Comparison of ENCODE assay signal across 14 cellular contexts in the genomic region with DNA sequence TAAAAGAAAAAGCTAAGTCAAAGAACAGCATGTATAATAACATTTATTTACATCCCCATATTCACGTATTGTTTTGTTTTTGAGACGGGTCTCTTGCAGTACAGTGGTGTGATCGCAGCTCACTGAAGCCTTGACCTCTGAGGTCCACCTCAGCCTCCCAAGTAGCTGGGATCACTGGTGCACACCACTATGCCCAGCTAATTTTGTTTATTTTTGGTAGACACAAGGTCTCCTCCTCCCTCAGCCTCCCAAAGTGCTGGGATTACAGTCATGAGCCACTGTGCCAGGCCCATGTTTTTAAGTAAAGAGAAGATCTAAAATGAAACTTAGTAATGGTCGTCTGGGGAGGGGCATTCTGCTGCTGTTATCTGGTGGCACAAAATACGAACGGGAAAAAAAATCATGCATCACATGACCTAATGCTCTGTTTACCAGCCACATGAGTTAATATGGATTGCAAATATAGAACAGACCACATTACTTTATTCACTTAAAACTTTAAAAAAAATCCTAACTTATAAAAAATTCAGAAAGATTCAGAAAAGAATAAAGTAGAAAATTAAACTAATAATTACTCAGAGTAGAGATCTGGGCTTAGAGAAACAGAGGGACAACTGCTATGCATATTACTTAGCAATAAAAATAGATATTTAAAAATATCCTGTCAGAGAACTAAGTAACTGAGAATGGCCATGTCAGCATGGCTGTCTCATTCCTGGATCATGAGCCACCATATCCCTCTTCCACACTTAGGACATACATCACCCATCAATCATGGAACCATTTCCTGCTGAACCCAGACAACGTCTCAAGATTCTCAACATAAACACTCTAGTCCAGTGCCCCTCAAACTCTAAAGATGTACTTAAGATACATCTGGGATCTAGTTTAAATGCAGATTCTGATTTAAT. TPM values are rescaled to one million over a fixed set of nuclear protein-coding genes. Genes with fewer than 3 reads are reported as not detected.
DNase-seq lines count a peak whose midpoint lies in the region; ATAC-seq, FAIRE-seq and TF ChIP-seq lines count a peak whose summit lies in the region.
"Had no signal": no experiment of that assay in that cellular context is flagged by ENCODE, and none has a peak within 500 bp of the region (broad histone marks: within the 10 kb centered on the region; RNA-seq: fewer than 3 reads in every experiment).

No MANE protein-coding gene starts in this region.

- no peak for DNase-seq in endothelial cell of umbilical vein (ENCODE audit: low read depth, low spot score)
- peak; percentile 80 for DNase-seq in myocyte (ENCODE audit: low read depth)
- DNase-seq in COLO829 (ENCODE audit: low spot score): no peak
- DNase-seq in NAMALWA (ENCODE audit: low spot score): no peak
- DNase-seq in NCI-H187 (lab: John Stamatoyannopoulos, UW): no peak
- DNase-seq: activated CD8-positive, alpha-beta memory T cell treated with anti-CD3 and anti-CD28 coated beads, Interleukin-2, amount 50 U/mL, for 48 hours; foreskin melanocyte; NCI-H1694; NCI-H774; transverse colon had no signal

- no peak for TF ChIP-seq POLR2A in endothelial cell of umbilical vein (IDR thresholded peaks at IDR 0.05; ENCODE audit: low read depth, low read length)

- H3K9me3 ChIP-seq in Loucy (ENCODE audit: insufficient read depth, low read depth, low read length) (no peaks in the 10 kb centered on the region), endothelial cell of umbilical vein (replicated peaks; ENCODE audit: control insufficient read depth, insufficient read depth, low read length) (no peaks in the 10 kb centered on the region)
- H3K9me3 ChIP-seq: SJSA1, transverse colon had no signal

- dilution Hi-C loops in endothelial cell of umbilical vein (cut with MboI; ENCODE audit: extremely low pct_ligation_motif_present, low sequenced_read_pairs): no loop called here

- H3K27me3 ChIP-seq in ACC112 (ENCODE audit: insufficient read depth, low read length) (no peaks in the 10 kb centered on the region), Loucy (ENCODE audit: insufficient read depth, low read length, poor library complexity, severe bottlenecking) (no peaks in the 10 kb centered on the region), endothelial cell of umbilical vein (ENCODE audit: control insufficient read depth in 2 of 2, insufficient read depth in 2 of 2, low read length in 2 of 2) (no peaks in the 10 kb centered on the region)
- H3K27me3 ChIP-seq: SJSA1, transverse colon had no signal

- H3K36me3 ChIP-seq in ACC112 (ENCODE audit: insufficient read depth, low read length) (peaks cover 65% of the 10 kb centered on the region), Loucy (ENCODE audit: insufficient read depth, low read length) (peaks cover 68% of the 10 kb centered on the region), endothelial cell of umbilical vein (ENCODE audit: control insufficient read depth in 2 of 2, extremely low read depth in 1 of 2, insufficient read depth in 2 of 2, low read length in 2 of 2) (peaks cover 11 to 41% of the 10 kb centered on the region in 2 experiments)

- TF ChIP-seq CTCF in Loucy (conservative IDR thresholded peaks at IDR 0.05; ENCODE audit: low read length): no peak
- TF ChIP-seq CTCF in endothelial cell of umbilical vein (IDR thresholded peaks at IDR 0.05; ENCODE audit: extremely low read depth in 1 of 2, insufficient read depth in 1 of 2, low read depth in 1 of 2, low read length in 2 of 2): no peak

- peak overlapping the region; percentile 58 for H3K4me2 ChIP-seq in Loucy (ENCODE audit: low read depth, low read length, poor library complexity, severe bottlenecking)
- peak overlapping the region; percentile 28 for H3K4me2 ChIP-seq in endothelial cell of umbilical vein (ENCODE audit: insufficient read depth, low read length)

- CTCF ChIA-PET in endothelial cell of umbilical vein (lab: Charles Lee): no interaction called here

- peak overlapping the region; percentile 4; the same call in 1 of the 2 replicates for H3K4me3 ChIP-seq in ACC112 (ENCODE audit: low read depth, low read length)
- peak overlapping the region; percentile 31 for H3K4me3 ChIP-seq in Loucy (ENCODE audit: low read length, poor library complexity, severe bottlenecking)
- H3K4me3 ChIP-seq in endothelial cell of umbilical vein (replicated peaks in 1 of 3; ENCODE audit: insufficient read depth in 1 of 3, low read depth in 1 of 3, low read length in 3 of 3): no peak overlapping the region
- H3K4me3 ChIP-seq: SJSA1, transverse colon had no signal

- intact Hi-C loops in endothelial cell of umbilical vein (cut with micrococcal nuclease): no loop called here

- no peak overlapping the region for H3K9ac ChIP-seq in Loucy (ENCODE audit: low read depth, low read length, poor library complexity, severe bottlenecking)
- H3K9ac ChIP-seq in endothelial cell of umbilical vein (replicated peaks; ENCODE audit: extremely low read depth, insufficient read depth, low read length): no peak overlapping the region

- POLR2A ChIA-PET in endothelial cell of umbilical vein (lab: Charles Lee): no interaction called here

- H4K20me1 ChIP-seq in Loucy (ENCODE audit: insufficient read depth, low read length, poor library complexity, severe bottlenecking) (peaks cover 87% of the 10 kb centered on the region), endothelial cell of umbilical vein (replicated peaks; ENCODE audit: control insufficient read depth, extremely low read depth, insufficient read depth, low read length) (peaks cover 8% of the 10 kb centered on the region)

- H3K4me1 ChIP-seq in ACC112 (ENCODE audit: control insufficient read depth, insufficient read depth, low read length, unreplicated experiment) (peaks cover 45% of the 10 kb centered on the region), Loucy (ENCODE audit: insufficient read depth, low read length, poor library complexity, severe bottlenecking) (peaks cover 54% of the 10 kb centered on the region), endothelial cell of umbilical vein (ENCODE audit: control insufficient read depth, extremely low read depth, insufficient read depth, low read length) (peaks cover 14% of the 10 kb centered on the region)

- H3K79me2 ChIP-seq in ACC112 (ENCODE audit: control insufficient read depth, insufficient read depth, low read length, unreplicated experiment) (peaks cover 51% of the 10 kb centered on the region), Loucy (ENCODE audit: insufficient read depth, low read length) (peaks cover 64% of the 10 kb centered on the region), endothelial cell of umbilical vein (ENCODE audit: control insufficient read depth, insufficient read depth, low read length) (peaks cover 47% of the 10 kb centered on the region)

- peak overlapping the region; percentile 18 for H3K27ac ChIP-seq in ACC112 (ENCODE audit: low read depth, low read length)
- no peak overlapping the region for H3K27ac ChIP-seq in endothelial cell of umbilical vein (ENCODE audit: insufficient read depth, low read depth, low read length)
- H3K27ac ChIP-seq: SJSA1, transverse colon had no signal

- H2AFZ ChIP-seq in ACC112 (ENCODE audit: low read length, unreplicated experiment): no peak overlapping the region
- H2AFZ ChIP-seq in Loucy (ENCODE audit: low read length): no peak overlapping the region
- H2AFZ ChIP-seq in endothelial cell of umbilical vein (ENCODE audit: low read depth, low read length): no peak overlapping the region

- no peaks in the 10 kb centered on the region for H3F3A ChIP-seq in Loucy (ENCODE audit: low read depth)

- H3K9me1 ChIP-seq in endothelial cell of umbilical vein (replicated peaks; ENCODE audit: control insufficient read depth, extremely low read depth, insufficient read depth, low read length): no peaks in the 10 kb centered on the region

- no TSS peak for BruUV-seq in endothelial cell of umbilical vein (replicated peaks; lab: Mats Ljungman, UMichigan)

- no peak for FAIRE-seq in endothelial cell of umbilical vein (lab: Jason Lieb, UNC)

- ATAC-seq in HG03354 (IDR thresholded peaks at IDR 0.05; ENCODE audit: poor library complexity, severe bottlenecking, unreplicated experiment): no peak

- no peaks in the 10 kb centered on the region for H3K9me2 ChIP-seq in Loucy (replicated peaks; ENCODE audit: low read depth, low read length)

TF ChIP-seq in endothelial cell of umbilical vein, 7 proteins besides CTCF, POLR2A, EP300 and RAD21:
- TF ChIP-seq, protein P1, sequence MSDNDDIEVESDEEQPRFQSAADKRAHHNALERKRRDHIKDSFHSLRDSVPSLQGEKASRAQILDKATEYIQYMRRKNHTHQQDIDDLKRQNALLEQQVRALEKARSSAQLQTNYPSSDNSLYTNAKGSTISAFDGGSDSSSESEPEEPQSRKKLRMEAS (IDR thresholded peaks at IDR 0.05; ENCODE audit: insufficient read depth, insufficient read length): no peak
- TF ChIP-seq MYC (IDR thresholded peaks at IDR 0.05; ENCODE audit: low read depth, low read length) (no peak), GATA2 (IDR thresholded peaks at IDR 0.05; ENCODE audit: insufficient read depth, insufficient read length, low read depth, low read length) (no peak), EZH2 (IDR thresholded peaks at IDR 0.05; ENCODE audit: borderline replicate concordance, low read depth, low read length, severe bottlenecking) (no peak), JUN (IDR thresholded peaks at IDR 0.05; ENCODE audit: borderline replicate concordance, insufficient read depth, insufficient read length, low read depth) (no peak)

RNA-seq across cellular contexts. Expression of gene MMADHC, which starts 7.3 kb away (rescaled TPM):
- total RNA-seq in endothelial cell of umbilical vein (115 and 119 TPM in 2 replicates), myocyte (176 and 182 TPM in 2 replicates)
- 40.0 and 53.4 TPM in 2 replicates for polyA plus RNA-seq in endothelial cell of umbilical vein
- polyA plus RNA-seq in endothelial cell of umbilical vein (2011; cell fraction: cytosol; rRNA removed): 72.5 and 75.3 TPM in 2 replicates
- polyA plus RNA-seq in endothelial cell of umbilical vein (2011; cell fraction: nucleus; rRNA removed): 41.4 and 52.2 TPM in 2 replicates
- polyA plus RNA-seq in endothelial cell of umbilical vein (2012): 124 and 189 TPM in 2 replicates
- 75.8 and 86.1 TPM in 2 replicates for polyA minus RNA-seq in endothelial cell of umbilical vein
- 40.4 TPM for polyA minus RNA-seq in endothelial cell of umbilical vein (2011; cell fraction: cytosol; rRNA and poly(A)+ RNA removed)
- polyA minus RNA-seq in endothelial cell of umbilical vein (2011; cell fraction: nucleus; rRNA and poly(A)+ RNA removed): 48.0 and 54.8 TPM in 2 replicates
- polyA plus RNA-seq in myocyte (2012): 89.8 TPM

Comparison
In these comparisons a context has a peak if more than half of its experiments do, and no peak if none do; other contexts are left out.
1. H3K4me3 ChIP-seq: peak in ACC112 (single experiment) and Loucy (single experiment); none in endothelial cell of umbilical vein (0 of 3).